In genomic region chr16:22195445-22195694, GRCh38 we compare ENCODE assay signal across 9 cellular contexts. TPM values are rescaled to one million over a fixed set of nuclear protein-coding genes. Genes with fewer than 3 reads are reported as not detected.
DNase-seq lines count a peak whose midpoint lies in the region; TF ChIP-seq lines count a peak whose summit lies in the region.
"Had no signal": no experiment of that assay in that cellular context is flagged by ENCODE, and none has a peak within 500 bp of the region (broad histone marks: within the 10 kb centered on the region; RNA-seq: fewer than 3 reads in every experiment).

No MANE protein-coding gene starts in this region.

- no peak overlapping the region for H3K9ac ChIP-seq in BLaER1
- no peak overlapping the region; the same call in 1 of the 2 replicates for H3K9ac ChIP-seq in MM.1S (ENCODE audit: low read length)

- H3K4me2 ChIP-seq in BLaER1 (peak overlapping the region; percentile 62), MM.1S (ENCODE audit: low read depth, low read length) (peak overlapping the region; percentile 18)

- no peak overlapping the region for H3K27ac ChIP-seq in BLaER1
- H3K27ac ChIP-seq in MM.1S (ENCODE audit: low read length) = peak overlapping the region; percentile 41; the same call in 1 of the 2 replicates
- H3K27ac ChIP-seq in SJCRH30 = no peak overlapping the region

- peaks cover 56% of the 10 kb centered on the region for H3F3A ChIP-seq in MM.1S (ENCODE audit: insufficient read depth, low read length)

- intact Hi-C loops in dendritic cell treated with granulocyte-macrophage colony-stimulating factor and Interleukin-4, amounts not matched to agents 40 ng/mL and 50 ng/mL, for 4 days (cut with micrococcal nuclease) = no loop called here

- peak overlapping the region; percentile 69; the same call in 1 of the 2 replicates for H3K4me3 ChIP-seq in BLaER1
- no peak overlapping the region for H3K4me3 ChIP-seq in MM.1S (ENCODE audit: low read length)
- no peak overlapping the region for H3K4me3 ChIP-seq in SJCRH30

- peaks cover 10% of the 10 kb centered on the region for H3K27me3 Mint-ChIP-seq in dendritic cell treated with granulocyte-macrophage colony-stimulating factor and Interleukin-4, amounts not matched to agents 40 ng/mL and 50 ng/mL, for 4 days
- H3K27me3 Mint-ChIP-seq in nephron progenitor cell (ENCODE audit: low read depth, poor library complexity) = peaks cover 16% of the 10 kb centered on the region

- DNase-seq in MM.1S (no peak), nephron progenitor cell (no peak), SJCRH30 (no peak), NCI-H1092 (lab: John Stamatoyannopoulos, UW) (no peak), EL (no peak), DMS153 (lab: John Stamatoyannopoulos, UW) (no peak)

- peak overlapping the region; percentile 5 for H3K27ac Mint-ChIP-seq in dendritic cell treated with granulocyte-macrophage colony-stimulating factor and Interleukin-4, amounts not matched to agents 40 ng/mL and 50 ng/mL, for 4 days
- H3K27ac Mint-ChIP-seq in nephron progenitor cell = no peak overlapping the region

- H3K9me3 Mint-ChIP-seq in dendritic cell treated with granulocyte-macrophage colony-stimulating factor and Interleukin-4, amounts not matched to agents 40 ng/mL and 50 ng/mL, for 4 days = no peaks in the 10 kb centered on the region
- no peaks in the 10 kb centered on the region for H3K9me3 Mint-ChIP-seq in nephron progenitor cell

- no peaks in the 10 kb centered on the region for H3K79me2 ChIP-seq in MM.1S (ENCODE audit: low read length)

- TF ChIP-seq CTCF in MM.1S (IDR thresholded peaks at IDR 0.05; ENCODE audit: low read length) = no peak
- TF ChIP-seq CTCF in nephron progenitor cell (IDR thresholded peaks at IDR 0.05) = no peak

- H3K9me3 ChIP-seq in BLaER1 (no peaks in the 10 kb centered on the region), MM.1S (replicated peaks; ENCODE audit: insufficient read depth, low read length) (no peaks in the 10 kb centered on the region), SJCRH30 (replicated peaks) (no peaks in the 10 kb centered on the region)

- H3K36me3 ChIP-seq in BLaER1 = no peaks in the 10 kb centered on the region
- no peaks in the 10 kb centered on the region for H3K36me3 ChIP-seq in MM.1S (replicated peaks; ENCODE audit: insufficient read depth, low read length)
- H3K36me3 ChIP-seq in SJCRH30 = no peaks in the 10 kb centered on the region
- H3K36me3 ChIP-seq: WERI-Rb-1 had no signal

- H3K27me3 ChIP-seq in BLaER1 (peaks cover 16% of the 10 kb centered on the region), MM.1S (replicated peaks; ENCODE audit: insufficient read depth, low read length) (no peaks in the 10 kb centered on the region), SJCRH30 (no peaks in the 10 kb centered on the region)

- H3K4me3 Mint-ChIP-seq in dendritic cell treated with granulocyte-macrophage colony-stimulating factor and Interleukin-4, amounts not matched to agents 40 ng/mL and 50 ng/mL, for 4 days = peak overlapping the region; percentile 67
- H3K4me3 Mint-ChIP-seq in nephron progenitor cell = peak overlapping the region; percentile 87

- H3K9me2 ChIP-seq in MM.1S (replicated peaks; ENCODE audit: insufficient read depth, low read length) = no peaks in the 10 kb centered on the region

- no peak overlapping the region for H2AFZ ChIP-seq in MM.1S (ENCODE audit: low read length)

- peaks cover 46% of the 10 kb centered on the region for H3K4me1 Mint-ChIP-seq in dendritic cell treated with granulocyte-macrophage colony-stimulating factor and Interleukin-4, amounts not matched to agents 40 ng/mL and 50 ng/mL, for 4 days (ENCODE audit: low read depth)
- H3K4me1 Mint-ChIP-seq in nephron progenitor cell = peaks cover 20% of the 10 kb centered on the region

- H4K20me1 ChIP-seq in BLaER1 (no peaks in the 10 kb centered on the region), MM.1S (ENCODE audit: insufficient read depth, low read length) (no peaks in the 10 kb centered on the region)

- peaks cover 7% of the 10 kb centered on the region for H3K36me3 Mint-ChIP-seq in dendritic cell treated with granulocyte-macrophage colony-stimulating factor and Interleukin-4, amounts not matched to agents 40 ng/mL and 50 ng/mL, for 4 days (ENCODE audit: low read depth)
- H3K36me3 Mint-ChIP-seq in nephron progenitor cell (ENCODE audit: low read depth) = no peaks in the 10 kb centered on the region

- H3K4me1 ChIP-seq in BLaER1 (peaks cover 34% of the 10 kb centered on the region), MM.1S (ENCODE audit: low read length) (peaks cover 42% of the 10 kb centered on the region), SJCRH30 (no peaks in the 10 kb centered on the region)

RNA-seq across cellular contexts. Expression of gene EEF2K, which starts 10.7 kb away (rescaled TPM):
- 22.0 and 23.0 TPM in 2 replicates for total RNA-seq in SJCRH30 (2014; rRNA removed; shearing (Covaris generic))

RNA-seq across cellular contexts. Expression of gene SDR42E2, which starts 33.1 kb away (rescaled TPM):
- not detected in 2 replicates for total RNA-seq in SJCRH30 (2014; rRNA removed; shearing (Covaris generic))
